13 cellular contexts compared by ENCODE assay signal in the genomic region with DNA sequence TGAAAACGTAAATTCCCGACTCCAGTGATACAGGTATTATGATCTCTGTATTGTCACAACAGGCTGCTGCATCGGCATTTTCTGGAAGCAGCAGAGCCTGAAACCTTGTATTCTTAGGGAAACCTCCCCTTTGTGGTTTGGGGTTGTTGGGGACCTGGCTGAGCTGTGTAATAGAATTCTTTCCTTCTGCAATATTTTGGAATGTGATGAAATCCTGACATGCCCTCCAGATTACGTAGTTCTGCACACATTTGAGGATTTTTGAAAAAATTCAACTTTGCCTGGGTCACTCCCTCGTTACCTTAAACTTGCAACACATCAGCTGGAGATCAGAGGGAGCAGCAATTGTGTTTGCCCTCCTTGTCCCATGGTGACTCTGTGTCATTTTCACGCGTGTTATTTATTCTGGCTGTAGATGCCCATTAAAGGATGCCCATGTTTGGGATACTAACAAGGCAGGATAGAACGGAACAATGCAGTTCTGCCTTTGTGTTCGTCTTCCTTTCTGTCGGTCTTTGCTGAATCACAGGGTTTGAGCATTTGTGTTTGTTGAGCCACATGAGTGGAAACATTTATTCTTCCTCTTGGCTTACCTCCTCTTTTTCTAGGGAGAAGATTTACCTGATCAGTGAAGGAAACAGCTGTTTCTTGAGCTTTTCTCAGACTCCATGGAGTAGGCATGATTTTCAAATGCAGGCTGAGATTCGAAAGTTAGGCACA.
DNase-seq lines count a peak whose midpoint lies in the region; ATAC-seq and TF ChIP-seq lines count a peak whose summit lies in the region.
"Had no signal": no experiment of that assay in that cellular context is flagged by ENCODE, and none has a peak within 500 bp of the region (broad histone marks: within the 10 kb centered on the region; RNA-seq: fewer than 3 reads in every experiment).

No MANE protein-coding gene starts in this region.

- CTCF ChIA-PET in HCT116 (lab: Charles Lee): no interaction called here

- no peak overlapping the region for H3K4me3 Mint-ChIP-seq in naive thymus-derived CD8-positive, alpha-beta T cell
- H3K4me3 Mint-ChIP-seq: activated naive CD8-positive, alpha-beta T cell had no signal

- RAD21 ChIA-PET in HCT116 (lab: Charles Lee; ENCODE audit: low non-redundant PET in 1 of 2, low total read pairs in 2 of 2, uncharacterized antibody in 2 of 2, unreplicated experiment in 2 of 2): no interaction called here

- H3K9me3 ChIP-seq in HCT116 (ENCODE audit: control insufficient read depth in 1 of 2, insufficient read depth in 1 of 2, low read depth in 1 of 2, low read length in 2 of 2) (no peaks in the 10 kb centered on the region), transverse colon (no peaks in the 10 kb centered on the region)
- H3K9me3 ChIP-seq: mucosa of descending colon had no signal

- H3K9me3 Mint-ChIP-seq in naive thymus-derived CD8-positive, alpha-beta T cell: no peaks in the 10 kb centered on the region

- intact Hi-C loops in HCT116 (cut with micrococcal nuclease) (no loop called here), transverse colon (cut with DNase I; ENCODE audit: low total_unique reads) (loop anchor here (10.0 kb wide), 2 partner anchors 223 to 253 kb away; no protein-coding TSS in a partner anchor)

- H3K27ac ChIP-seq in HCT116 (ENCODE audit: low read depth, low read length) (no peak overlapping the region), transverse colon (peak overlapping the region; percentile 43 to 61 (median 49))

- ATAC-seq in HCT116 (no peak), GM18858 (IDR thresholded peaks at IDR 0.05; ENCODE audit: unreplicated experiment) (no peak)
- ATAC-seq in naive thymus-derived CD8-positive, alpha-beta T cell: no peak
- ATAC-seq: mucosa of descending colon had no signal

- in situ Hi-C loops in transverse colon (cut with MboI; ENCODE audit: low pct_ligation_motif_present in 1 of 4, low pct_unique_long_range_greater_than_20kb in 1 of 4, low sequenced_read_pairs in 3 of 4): no loop called here

- H4K20me1 ChIP-seq in HCT116 (ENCODE audit: insufficient read depth): peaks cover 20% of the 10 kb centered on the region

- no peak overlapping the region for H3K4me2 ChIP-seq in HCT116 (ENCODE audit: low read length)

- peaks cover 0 to 6% (median under 1%) of the 10 kb centered on the region in 4 donors for H3K4me1 Mint-ChIP-seq in naive thymus-derived CD8-positive, alpha-beta T cell

- H3K36me3 Mint-ChIP-seq in naive thymus-derived CD8-positive, alpha-beta T cell: no peaks in the 10 kb centered on the region
- H3K36me3 Mint-ChIP-seq: activated naive CD8-positive, alpha-beta T cell had no signal

- DNase-seq in HCT116 (ENCODE audit: low read depth, low spot score): no peak
- peak; percentile 91 to 95 for DNase-seq in cardiac fibroblast (ENCODE audit: low read depth in 2 of 2)
- peak; percentile 90 for DNase-seq in iris pigment epithelial cell (ENCODE audit: low read depth)
- no peak for DNase-seq in transverse colon
- DNase-seq in ecto neural progenitor cell (ENCODE audit: low spot score): no peak
- no peak for DNase-seq in naive thymus-derived CD8-positive, alpha-beta T cell
- DNase-seq in activated CD8-positive, alpha-beta memory T cell treated with anti-CD3 and anti-CD28 coated beads, Interleukin-2, amount 50 U/mL, for 4 hours: no peak
- DNase-seq: activated CD4-positive, alpha-beta T cell treated with anti-CD3 and anti-CD28 coated beads, Interleukin-2, amount 50 U/mL, for 1 hour; DND-41; mucosa of descending colon; SHP77 had no signal

- H3K27ac Mint-ChIP-seq in naive thymus-derived CD8-positive, alpha-beta T cell: no peak overlapping the region
- H3K27ac Mint-ChIP-seq: activated naive CD8-positive, alpha-beta T cell had no signal

- TF ChIP-seq RAD21 in HCT116 (IDR thresholded peaks at IDR 0.05; ENCODE audit: low read depth): no peak

- peaks cover 0 to 17% (median 10%) of the 10 kb centered on the region in 5 donors for H3K27me3 Mint-ChIP-seq in naive thymus-derived CD8-positive, alpha-beta T cell

- H3K4me1 ChIP-seq in HCT116 (ENCODE audit: control insufficient read depth in 1 of 2, insufficient read depth in 2 of 2, low read length in 2 of 2): no peaks in the 10 kb centered on the region
- H3K4me1 ChIP-seq in transverse colon: peaks cover 4 to 30% (median 11%) of the 10 kb centered on the region in 4 donors

- TF ChIP-seq CTCF in HCT116 (IDR thresholded peaks at IDR 0.05 in 2 of 3, conservative IDR thresholded peaks at IDR 0.05 in 1 of 3; ENCODE audit: borderline replicate concordance in 1 of 3, insufficient read depth in 1 of 3, low read depth in 2 of 3, low read length in 2 of 3) (no peak), cardiac fibroblast (IDR thresholded peaks at IDR 0.05; ENCODE audit: low read depth, low read length) (no peak), transverse colon (IDR thresholded peaks at IDR 0.05) (no peak)

- H3K79me2 ChIP-seq in HCT116 (ENCODE audit: insufficient read depth, low read length): peaks cover 98% of the 10 kb centered on the region

- H3K4me3 ChIP-seq in HCT116 (replicated peaks in 1 of 2; ENCODE audit: low read depth in 1 of 2, low read length in 2 of 2): no peak overlapping the region
- H3K4me3 ChIP-seq in cardiac fibroblast (replicated peaks in 1 of 2; ENCODE audit: low read depth in 2 of 2, low read length in 2 of 2): peak overlapping the region in 1 of 2 donors; percentile 28
- H3K4me3 ChIP-seq in transverse colon: no peak overlapping the region
- H3K4me3 ChIP-seq: mucosa of descending colon had no signal

- no peaks in the 10 kb centered on the region for H3K9me2 ChIP-seq in HCT116 (ENCODE audit: insufficient read depth)

- TF ChIP-seq POLR2A in HCT116 (IDR thresholded peaks at IDR 0.05; ENCODE audit: borderline replicate concordance, extremely low read depth, insufficient read depth, insufficient read length): no peak
- TF ChIP-seq POLR2A in transverse colon (IDR thresholded peaks at IDR 0.05): no peak

- no peak overlapping the region for H3K9ac ChIP-seq in HCT116 (ENCODE audit: low read length)

- 60 to 73% methylated on average over 8 to 11 of the region's 11 CpGs for WGBS in transverse colon (ENCODE audit: low coverage in 1 of 2), 2 donors

- no peak for TF ChIP-seq EP300 in transverse colon (IDR thresholded peaks at IDR 0.05; ENCODE audit: low read depth)

- no peaks in the 10 kb centered on the region for H3K27me3 ChIP-seq in HCT116 (ENCODE audit: insufficient read depth, low read length)
- no peaks in the 10 kb centered on the region for H3K27me3 ChIP-seq in transverse colon

- H3K36me3 ChIP-seq in HCT116 (ENCODE audit: control insufficient read depth in 1 of 2, insufficient read depth in 2 of 2, low read length in 2 of 2) (peaks cover 7 to 17% of the 10 kb centered on the region in 2 experiments), transverse colon (no peaks in the 10 kb centered on the region)

- no peak overlapping the region for H2AFZ ChIP-seq in HCT116 (ENCODE audit: low read depth, low read length, poor library complexity, severe bottlenecking)

- POLR2A ChIA-PET in HCT116 (lab: Charles Lee): no interaction called here
- POLR2A ChIA-PET in naive thymus-derived CD8-positive, alpha-beta T cell (lab: Charles Lee): no interaction called here

- BruUV-seq in HCT116 (replicated peaks; lab: Mats Ljungman, UMichigan): no TSS peak

TF ChIP-seq in HCT116, 20 proteins besides CTCF, POLR2A, EP300 and RAD21:
- TF ChIP-seq EZH2phosphoT487 (IDR thresholded peaks at IDR 0.05; ENCODE audit: borderline replicate concordance) (no peak), CEBPB (IDR thresholded peaks at IDR 0.05; ENCODE audit: low read depth) (peak; percentile 28; the same call in 1 of the 2 replicates), REST (IDR thresholded peaks at IDR 0.05; ENCODE audit: low read depth) (no peak)
- TF ChIP-seq, protein P1, sequence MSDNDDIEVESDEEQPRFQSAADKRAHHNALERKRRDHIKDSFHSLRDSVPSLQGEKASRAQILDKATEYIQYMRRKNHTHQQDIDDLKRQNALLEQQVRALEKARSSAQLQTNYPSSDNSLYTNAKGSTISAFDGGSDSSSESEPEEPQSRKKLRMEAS (IDR thresholded peaks at IDR 0.05): no peak
- TF ChIP-seq, protein P2, sequence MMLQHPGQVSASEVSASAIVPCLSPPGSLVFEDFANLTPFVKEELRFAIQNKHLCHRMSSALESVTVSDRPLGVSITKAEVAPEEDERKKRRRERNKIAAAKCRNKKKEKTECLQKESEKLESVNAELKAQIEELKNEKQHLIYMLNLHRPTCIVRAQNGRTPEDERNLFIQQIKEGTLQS (IDR thresholded peaks at IDR 0.05): no peak

Comparison
In these comparisons a context has a peak if more than half of its experiments do, and no peak if none do; other contexts are left out.
1. DNase-seq: peak in cardiac fibroblast (2 of 2) and iris pigment epithelial cell (single experiment); none in HCT116 (single experiment), transverse colon (single experiment), ecto neural progenitor cell (single experiment), naive thymus-derived CD8-positive, alpha-beta T cell (0 of 10) and activated CD8-positive, alpha-beta memory T cell treated with anti-CD3 and anti-CD28 coated beads, Interleukin-2, amount 50 U/mL, for 4 hours (single experiment).